Comparison of ENCODE assay signal across 15 cellular contexts in genomic region chr12:130438711-130439110, GRCh38.
"Had no signal": no experiment of that assay in that cellular context is flagged by ENCODE, and none has a peak within 500 bp of the region (broad histone marks: within the 10 kb centered on the region; RNA-seq: fewer than 3 reads in every experiment).

No MANE protein-coding gene starts in this region.

- H3K27ac ChIP-seq: foreskin keratinocyte, tibial artery had no signal

- H3K36me3 Mint-ChIP-seq: immature natural killer cell; naive thymus-derived CD4-positive, alpha-beta T cell; stimulated activated effector memory CD8-positive, alpha-beta T cell treated with anti-CD3 and anti-CD28 coated beads, Interleukin-12 subunit alpha, Interleukin-12 subunit beta, amount 100 ng/mL, for 72 hours had no signal

- H3K4me2 ChIP-seq: smooth muscle cell had no signal

- H3K4me3 ChIP-seq: smooth muscle cell, tibial artery had no signal

- DNase-seq: erythroblast; foreskin keratinocyte; immature natural killer cell; left cardiac atrium; left ventricle myocardium superior; mesendoderm; naive thymus-derived CD4-positive, alpha-beta T cell; nephron progenitor cell; stimulated activated CD4-positive, alpha-beta T cell treated with anti-CD3 and anti-CD28 coated beads, Interleukin-4, amount 100 ng/mL, for 1 hour; stimulated activated CD8-positive, alpha-beta memory T cell treated with anti-CD3 and anti-CD28 coated beads, Interleukin-4, amount 100 ng/mL, for 48 hours; stimulated activated naive CD8-positive, alpha-beta T cell treated with anti-CD3 and anti-CD28 coated beads, Interleukin-15, Interleukin-2, amounts not matched to agents 100 U/mL and 50 U/mL, for 24 hours had no signal

- H3K27ac Mint-ChIP-seq: dendritic cell treated with granulocyte-macrophage colony-stimulating factor and Interleukin-4, amounts not matched to agents 40 ng/mL and 50 ng/mL, for 4 days; immature natural killer cell; naive thymus-derived CD4-positive, alpha-beta T cell; nephron progenitor cell; stimulated activated effector memory CD8-positive, alpha-beta T cell treated with anti-CD3 and anti-CD28 coated beads, Interleukin-12 subunit alpha, Interleukin-12 subunit beta, amount 100 ng/mL, for 72 hours had no signal

- H3K4me3 Mint-ChIP-seq: dendritic cell treated with granulocyte-macrophage colony-stimulating factor and Interleukin-4, amounts not matched to agents 40 ng/mL and 50 ng/mL, for 4 days; immature natural killer cell; naive thymus-derived CD4-positive, alpha-beta T cell; nephron progenitor cell; stimulated activated effector memory CD8-positive, alpha-beta T cell treated with anti-CD3 and anti-CD28 coated beads, Interleukin-12 subunit alpha, Interleukin-12 subunit beta, amount 100 ng/mL, for 72 hours had no signal

- H3K36me3 ChIP-seq: tibial artery had no signal

- H3K4me1 Mint-ChIP-seq: immature natural killer cell; naive thymus-derived CD4-positive, alpha-beta T cell; nephron progenitor cell; stimulated activated effector memory CD8-positive, alpha-beta T cell treated with anti-CD3 and anti-CD28 coated beads, Interleukin-12 subunit alpha, Interleukin-12 subunit beta, amount 100 ng/mL, for 72 hours had no signal

- H3K27me3 ChIP-seq: foreskin keratinocyte, tibial artery had no signal

- H3K4me1 ChIP-seq: foreskin keratinocyte, tibial artery had no signal

- ATAC-seq: foreskin keratinocyte; left cardiac atrium; left ventricle myocardium superior; stimulated activated effector memory CD8-positive, alpha-beta T cell treated with anti-CD3 and anti-CD28 coated beads, Interleukin-12 subunit alpha, Interleukin-12 subunit beta, amount 100 ng/mL, for 72 hours; stimulated activated naive CD8-positive, alpha-beta T cell treated with anti-CD3 and anti-CD28 coated beads, Interleukin-15, Interleukin-2, amounts not matched to agents 100 U/mL and 50 U/mL, for 24 hours had no signal

- H3K27me3 Mint-ChIP-seq: dendritic cell treated with granulocyte-macrophage colony-stimulating factor and Interleukin-4, amounts not matched to agents 40 ng/mL and 50 ng/mL, for 4 days had no signal
